Comparison of ENCODE assay signal across 18 cellular contexts in the genomic region with DNA sequence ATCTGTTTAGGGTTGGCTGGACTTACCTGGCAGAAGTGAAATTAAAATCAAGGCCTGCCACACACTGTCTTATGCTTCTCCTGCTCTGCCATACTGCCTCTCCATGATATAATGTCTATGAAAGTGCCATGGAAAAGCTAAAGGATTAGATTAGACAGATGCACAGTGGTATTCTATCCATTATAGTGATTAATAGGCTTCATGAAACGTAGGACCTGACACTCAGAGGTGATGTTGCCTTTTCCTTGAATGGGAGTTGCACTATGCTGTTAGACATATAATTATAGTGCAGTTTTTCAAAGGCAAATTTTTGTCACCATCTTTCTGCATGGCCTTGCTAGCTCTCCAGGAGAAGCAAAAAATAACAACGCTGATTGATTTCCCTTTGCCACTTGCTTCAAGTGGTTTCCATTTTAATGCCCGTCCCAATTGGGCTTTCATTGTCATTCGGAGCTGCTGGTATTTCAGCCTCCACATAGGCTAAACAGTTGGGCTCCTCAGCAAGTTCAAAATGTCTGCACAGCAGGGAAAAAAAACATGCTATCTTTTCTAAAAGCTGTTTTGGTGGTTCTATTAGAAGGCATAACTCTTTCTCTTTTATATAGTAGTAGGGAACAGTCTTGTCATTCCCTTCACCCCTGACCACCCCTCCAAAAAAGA.
DNase-seq lines count a peak whose midpoint lies in the region; ATAC-seq and TF ChIP-seq lines count a peak whose summit lies in the region.
"Had no signal": no experiment of that assay in that cellular context is flagged by ENCODE, and none has a peak within 500 bp of the region (broad histone marks: within the 10 kb centered on the region; RNA-seq: fewer than 3 reads in every experiment).

No MANE protein-coding gene starts in this region.

- H3K9ac ChIP-seq in HUES48 (ENCODE audit: low read depth, low read length) (no peak overlapping the region), endodermal cell (ENCODE audit: extremely low read depth, low read length, poor library complexity, severe bottlenecking) (no peak overlapping the region), iPS-20b (ENCODE audit: low read depth, low read length) (no peak overlapping the region)
- H3K9ac ChIP-seq: BLaER1 treated with 17β-estradiol and CSF1 and Interleukin-3, amounts not matched to agents 10 nM and 100 nM had no signal

- no peaks in the 10 kb centered on the region for H3K9me3 Mint-ChIP-seq in endodermal cell
- H3K9me3 Mint-ChIP-seq: CD8-positive, alpha-beta T cell had no signal

- no peaks in the 10 kb centered on the region for H3K36me3 ChIP-seq in HUES48 (ENCODE audit: control insufficient read depth, insufficient read depth, low read length)
- no peaks in the 10 kb centered on the region for H3K36me3 ChIP-seq in endodermal cell (ENCODE audit: control insufficient read depth, insufficient read depth, low read length)
- no peaks in the 10 kb centered on the region for H3K36me3 ChIP-seq in iPS-20b (ENCODE audit: insufficient read depth, low read depth, low read length)
- H3K36me3 ChIP-seq: BLaER1 treated with 17β-estradiol and CSF1 and Interleukin-3, amounts not matched to agents 10 nM and 100 nM; HAP-1 had no signal

- H3K36me3 Mint-ChIP-seq in endodermal cell (ENCODE audit: low read depth), result no peaks in the 10 kb centered on the region
- H3K36me3 Mint-ChIP-seq: CD8-positive, alpha-beta T cell had no signal

- no peak overlapping the region for H3K4me3 Mint-ChIP-seq in endodermal cell
- H3K4me3 Mint-ChIP-seq: B cell; CD8-positive, alpha-beta T cell had no signal

- H3K4me3 ChIP-seq in HUES48 (ENCODE audit: low read depth, low read length) (no peak overlapping the region), endodermal cell (ENCODE audit: low read length) (no peak overlapping the region), iPS-20b (ENCODE audit: low read length) (peak overlapping the region; percentile 19; the same call in 1 of the 2 replicates)
- H3K4me3 ChIP-seq: BLaER1 treated with 17β-estradiol and CSF1 and Interleukin-3, amounts not matched to agents 10 nM and 100 nM; GM12878; HAP-1 had no signal

- DNase-seq in ELF-1 (ENCODE audit: low read depth, low spot score) (peak; percentile 7), endodermal cell (peak; percentile 55), hypothalamus (lab: John Stamatoyannopoulos, UW) (no peak)
- DNase-seq: 8988T; Calu3; CD8-positive, alpha-beta T cell; DMS79 treated with DMSO at 0.1 percent for 48 hours; GOT3; KG1 had no signal

- no peak for ATAC-seq in HG03460 (IDR thresholded peaks at IDR 0.05; ENCODE audit: unreplicated experiment)
- ATAC-seq in HG02678 (IDR thresholded peaks at IDR 0.05; ENCODE audit: unreplicated experiment), result no peak
- ATAC-seq in HG03342 (IDR thresholded peaks at IDR 0.05; ENCODE audit: unreplicated experiment), result no peak
- ATAC-seq: CD8-positive, alpha-beta T cell; GM12878 had no signal

- H3K27me3 Mint-ChIP-seq in endodermal cell (ENCODE audit: insufficient read depth), result no peaks in the 10 kb centered on the region
- H3K27me3 Mint-ChIP-seq: B cell had no signal

- H3K4me1 ChIP-seq in HUES48 (ENCODE audit: control insufficient read depth, insufficient read depth, low read length) (peaks cover 25% of the 10 kb centered on the region), endodermal cell (ENCODE audit: control insufficient read depth, insufficient read depth, low read length) (no peaks in the 10 kb centered on the region), iPS-20b (ENCODE audit: insufficient read depth, low read length) (peaks cover 20% of the 10 kb centered on the region; the same call in 1 of the 2 replicates)
- H3K4me1 ChIP-seq: HAP-1 had no signal

- no peaks in the 10 kb centered on the region for H3K4me1 Mint-ChIP-seq in endodermal cell
- H3K4me1 Mint-ChIP-seq: B cell had no signal

- H3K27ac ChIP-seq in HUES48 (ENCODE audit: low read depth, low read length) (peak overlapping the region; percentile 17), endodermal cell (ENCODE audit: low read depth, low read length) (no peak overlapping the region), iPS-20b (ENCODE audit: low read length) (no peak overlapping the region)

- H3K27me3 ChIP-seq in HUES48 (ENCODE audit: control insufficient read depth, insufficient read depth, low read length), result no peaks in the 10 kb centered on the region
- no peaks in the 10 kb centered on the region for H3K27me3 ChIP-seq in endodermal cell (ENCODE audit: control insufficient read depth, insufficient read depth, low read length, poor library complexity, severe bottlenecking)
- H3K27me3 ChIP-seq in iPS-20b (ENCODE audit: insufficient read depth, low read length), result no peaks in the 10 kb centered on the region
- H3K27me3 ChIP-seq: BLaER1 treated with 17β-estradiol and CSF1 and Interleukin-3, amounts not matched to agents 10 nM and 100 nM had no signal

- 65 to 67% methylated on average over 4 of the region's 4 CpGs for WGBS in endodermal cell (ENCODE audit: insufficient coverage in 1 of 2, insufficient read length in 1 of 2), 2 experiments

- H3K9me3 ChIP-seq in HUES48 (ENCODE audit: control insufficient read depth, insufficient read depth, low read length) (no peaks in the 10 kb centered on the region), endodermal cell (ENCODE audit: control insufficient read depth, low read length) (no peaks in the 10 kb centered on the region), iPS-20b (ENCODE audit: insufficient read depth, low read depth, low read length) (no peaks in the 10 kb centered on the region)
- H3K9me3 ChIP-seq: BLaER1 treated with 17β-estradiol and CSF1 and Interleukin-3, amounts not matched to agents 10 nM and 100 nM; HAP-1 had no signal

- no peak for TF ChIP-seq CTCF in endodermal cell (conservative IDR thresholded peaks at IDR 0.05)

- H3K27ac Mint-ChIP-seq in endodermal cell, result no peak overlapping the region
- H3K27ac Mint-ChIP-seq: B cell; CD8-positive, alpha-beta T cell had no signal

Comparison
In these comparisons a context has a peak if more than half of its experiments do, and no peak if none do; other contexts are left out.
1. DNase-seq: peak in ELF-1 (single experiment) and endodermal cell (single experiment); none in hypothalamus (0 of 51).